ENCODE assay signal across 17 cellular contexts in the genomic region with DNA sequence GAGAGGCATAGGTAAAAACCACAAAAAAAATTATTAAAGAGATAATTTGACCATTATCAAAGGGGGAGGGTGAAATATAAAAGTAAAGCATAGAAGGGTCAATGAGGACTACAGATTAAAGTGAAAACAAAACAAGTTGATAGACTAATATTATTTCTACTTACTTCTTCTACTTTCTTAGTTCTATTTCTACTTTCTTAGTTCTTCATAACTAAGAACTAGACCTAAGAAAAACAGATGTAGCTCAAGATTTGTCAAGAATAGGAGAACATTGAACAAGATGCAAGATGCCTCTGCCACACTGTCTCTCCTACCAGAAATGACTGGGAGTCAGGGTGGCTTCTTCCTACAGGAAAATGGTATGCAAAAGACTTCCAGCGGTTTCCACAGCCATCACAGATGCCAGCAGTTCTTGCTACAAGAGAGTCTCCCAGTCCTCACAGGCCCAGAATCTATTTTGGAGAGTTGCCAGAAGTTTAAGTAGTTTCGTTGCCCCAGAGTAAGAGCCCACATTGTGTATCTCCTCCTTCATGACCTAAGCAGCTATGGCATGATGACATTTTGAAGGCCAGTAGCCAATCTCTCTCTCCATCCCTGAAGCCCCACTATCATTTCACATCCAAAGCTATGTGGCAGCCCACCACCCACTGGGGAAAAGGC. TPM values are rescaled to one million over a fixed set of nuclear protein-coding genes. Genes with fewer than 3 reads are reported as not detected.
DNase-seq lines count a peak whose midpoint lies in the region; ATAC-seq lines count a peak whose summit lies in the region.
"Had no signal": no experiment of that assay in that cellular context is flagged by ENCODE, and none has a peak within 500 bp of the region (broad histone marks: within the 10 kb centered on the region; RNA-seq: fewer than 3 reads in every experiment).

No MANE protein-coding gene starts in this region.

- ATAC-seq in GM19395 (IDR thresholded peaks at IDR 0.05; ENCODE audit: unreplicated experiment) = peak; percentile 81
- peak; percentile 82 for ATAC-seq in GM21723 (IDR thresholded peaks at IDR 0.05; ENCODE audit: unreplicated experiment)
- ATAC-seq in HG02588 (IDR thresholded peaks at IDR 0.05; ENCODE audit: unreplicated experiment) = no peak
- ATAC-seq in GM21576 (IDR thresholded peaks at IDR 0.05; ENCODE audit: unreplicated experiment) = no peak
- no peak for ATAC-seq in HG03565 (IDR thresholded peaks at IDR 0.05; ENCODE audit: unreplicated experiment)
- ATAC-seq: Panc1, SK-N-SH treated with all-trans-retinoic acid at 6 μM for 48 hours had no signal

- DNase-seq in DMS 273 (lab: John Stamatoyannopoulos, UW; ENCODE audit: unreplicated experiment) (peak; percentile 16), LHCN-M2 (ENCODE audit: low read depth) (peak; percentile 15), AG08396 (ENCODE audit: low spot score) (no peak)
- DNase-seq: CD4-positive, CD25-positive, alpha-beta regulatory T cell; DND-41; GDM1; NCI-H1417; NCI-H1930; NCI-H526; Right ventricle myocardium superior had no signal

RNA-seq across cellular contexts. Expression of gene DDX60, which starts 42.9 kb away (rescaled TPM):
- total RNA-seq in LHCN-M2 (2014; rRNA removed) = 7.5 and 13.7 TPM in 2 replicates
- polyA plus RNA-seq in LHCN-M2 (2012) = 1.3 TPM

Comparison
In these comparisons a context has a peak if more than half of its experiments do, and no peak if none do; other contexts are left out.
1. ATAC-seq: peak in GM19395 (single experiment) and GM21723 (single experiment); none in HG02588 (single experiment), GM21576 (single experiment) and HG03565 (single experiment).